In the genomic region with DNA sequence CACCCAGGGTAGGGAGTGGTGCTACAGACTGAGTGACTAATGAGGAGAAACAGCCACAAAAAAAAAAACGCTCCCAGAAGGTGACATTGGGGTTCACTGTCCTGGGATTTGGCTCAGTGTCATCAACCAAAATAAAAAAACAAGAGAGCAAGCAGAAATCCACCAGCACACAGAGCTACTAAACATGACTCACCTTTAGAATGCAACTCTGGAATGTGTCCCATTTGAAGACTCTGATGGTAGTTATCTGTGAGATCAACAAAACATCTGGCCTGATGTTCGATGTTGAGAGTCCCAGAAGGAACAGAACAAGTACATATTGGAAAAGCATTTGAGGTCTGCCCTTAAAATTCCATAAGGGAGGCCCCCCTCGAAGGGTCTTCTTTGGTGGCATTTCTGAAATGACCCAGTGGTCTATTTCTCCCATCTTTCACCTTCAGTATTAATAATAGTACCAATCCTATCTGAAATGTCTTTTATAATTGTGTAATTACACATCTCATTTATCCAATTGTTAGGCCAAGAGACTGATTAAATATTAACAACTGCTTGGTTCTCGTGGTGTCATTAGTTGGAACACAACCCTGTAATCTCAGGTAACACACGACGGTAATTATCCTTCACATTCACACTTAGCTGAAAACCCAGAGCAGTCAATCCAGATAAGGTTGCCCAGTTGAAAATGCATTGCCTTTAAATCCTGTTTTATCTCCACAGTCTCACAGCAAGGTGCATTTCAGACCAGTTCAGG, we compare ENCODE assay signal across 15 cellular contexts.
A peak's percentile ranks its signal among the peaks of the same experiment; 100 is the strongest.
DNase-seq lines count a peak whose midpoint lies in the region; ATAC-seq and TF ChIP-seq lines count a peak whose summit lies in the region.
"Had no signal": no experiment of that assay in that cellular context is flagged by ENCODE, and none has a peak within 500 bp of the region (broad histone marks: within the 10 kb centered on the region; RNA-seq: fewer than 3 reads in every experiment).

No MANE protein-coding gene starts in this region.

- no peak for ATAC-seq in HG03025 (IDR thresholded peaks at IDR 0.05; ENCODE audit: low FRiP score, unreplicated experiment)
- no peak for ATAC-seq in GM18858 (IDR thresholded peaks at IDR 0.05; ENCODE audit: unreplicated experiment)
- ATAC-seq: natural killer cell treated with Interleukin-12 subunit alpha and Interleukin-12 subunit beta and Interleukin-15 and Interleukin-18, amount 100 ng/mL, for 72 hours had no signal

- H3K27ac Mint-ChIP-seq in brain = peak overlapping the region in 3 of 5 experiments; percentile 10 to 93 (median 30)
- H3K27ac Mint-ChIP-seq: natural killer cell treated with Interleukin-12 subunit alpha and Interleukin-12 subunit beta and Interleukin-15 and Interleukin-18, amount 100 ng/mL, for 72 hours had no signal

- no peak overlapping the region for H3K4me3 Mint-ChIP-seq in brain
- H3K4me3 Mint-ChIP-seq: natural killer cell treated with Interleukin-12 subunit alpha and Interleukin-12 subunit beta and Interleukin-15 and Interleukin-18, amount 100 ng/mL, for 72 hours had no signal

- peaks cover 9% of the 10 kb centered on the region for H3K27me3 Mint-ChIP-seq in brain

- peaks cover 0 to 6% (median 0%) of the 10 kb centered on the region in 5 experiments for H3K9me3 Mint-ChIP-seq in brain
- H3K9me3 Mint-ChIP-seq: natural killer cell treated with Interleukin-12 subunit alpha and Interleukin-12 subunit beta and Interleukin-15 and Interleukin-18, amount 100 ng/mL, for 72 hours had no signal

- peak; percentile 63 for DNase-seq in AG08395 (ENCODE audit: low spot score)
- DNase-seq in M059J (ENCODE audit: low read depth) = peak; percentile 34
- DNase-seq in kidney glomerular epithelial cell (lab: John Stamatoyannopoulos, UW) = peak; percentile 9
- no peak for DNase-seq in NCI-H526 treated with DMSO at 0.1 percent for 48 hours (lab: John Stamatoyannopoulos, UW)
- DNase-seq in RPMI8226 = no peak
- DNase-seq: activated CD4-positive, alpha-beta T cell treated with anti-CD3 and anti-CD28 coated beads, Interleukin-2, amount 50 U/mL, for 48 hours; Calu3; MV-4-11; NCI-H226; stimulated activated CD4-positive, alpha-beta T cell treated with anti-CD3 and anti-CD28 coated beads, Interleukin-2, amount 100 ng/mL, for 24 hours; testis had no signal

- no peak for TF ChIP-seq CTCF in brain (conservative IDR thresholded peaks at IDR 0.05)

- peaks cover 84% of the 10 kb centered on the region for H3K4me1 Mint-ChIP-seq in brain

- no peaks in the 10 kb centered on the region for H3K36me3 Mint-ChIP-seq in brain
- H3K36me3 Mint-ChIP-seq: natural killer cell treated with Interleukin-12 subunit alpha and Interleukin-12 subunit beta and Interleukin-15 and Interleukin-18, amount 100 ng/mL, for 72 hours had no signal

Comparison
In these comparisons a context has a peak if more than half of its experiments do, and no peak if none do; other contexts are left out.
1. DNase-seq: peak in AG08395 (single experiment), M059J (single experiment) and kidney glomerular epithelial cell (single experiment); none in NCI-H526 treated with DMSO at 0.1 percent for 48 hours (single experiment) and RPMI8226 (single experiment).